ENCODE assay signal across 1 cellular context in genomic region chr11:38538866-38539651, GRCh38.
TF ChIP-seq lines count a peak whose summit lies in the region.

No MANE protein-coding gene starts in this region.

TF ChIP-seq in K562, 482 proteins besides CTCF, POLR2A, EP300 and RAD21 (continued from another document and continues in another):
- TF ChIP-seq ZBTB40 (IDR thresholded peaks at IDR 0.05) (no peak), ZBTB40 (CRISPR knock-in tag; IDR thresholded peaks at IDR 0.05) (no peak), ZKSCAN1 (IDR thresholded peaks at IDR 0.05; ENCODE audit: low read depth, low read length) (no peak), KDM5B (IDR thresholded peaks at IDR 0.05; ENCODE audit: insufficient replicate concordance, low read depth, low read length) (no peak), ELF4 (CRISPR knock-in tag; IDR thresholded peaks at IDR 0.05) (0 out of 2 replicates have a peak, but pooled peaks have one; percentile 37), ZSCAN29 (IDR thresholded peaks at IDR 0.05) (no peak), PURB (CRISPR knock-in tag; IDR thresholded peaks at IDR 0.05; ENCODE audit: low read depth) (no peak), ATF2 (CRISPR knock-in tag; IDR thresholded peaks at IDR 0.05) (no peak), ZBTB7A (IDR thresholded peaks at IDR 0.05; ENCODE audit: borderline replicate concordance, control insufficient read depth, low read depth, low read length) (no peak), ZNF408 (CRISPR knock-in tag; IDR thresholded peaks at IDR 0.05; ENCODE audit: low read depth) (no peak), DLX4 (CRISPR knock-in tag; IDR thresholded peaks at IDR 0.05) (no peak), CTBP1 (IDR thresholded peaks at IDR 0.05; ENCODE audit: borderline replicate concordance) (peak; percentile 14; the same call in 1 of the 2 replicates), RHOXF2B (CRISPR knock-in tag; conservative IDR thresholded peaks at IDR 0.05) (no peak), BCOR (IDR thresholded peaks at IDR 0.05) (0 out of 2 replicates have a peak, but pooled peaks have one; percentile 16), PBX2 (CRISPR knock-in tag; IDR thresholded peaks at IDR 0.05; ENCODE audit: low read depth) (no peak), PBX2 (tag; conservative IDR thresholded peaks at IDR 0.05; ENCODE audit: low read depth) (peak; percentile 82), ETS1 (conservative IDR thresholded peaks at IDR 0.05; ENCODE audit: control insufficient read depth, low read depth, low read length) (no peak), CHD1 (IDR thresholded peaks at IDR 0.05; ENCODE audit: low read length) (no peak), HNRNPL (IDR thresholded peaks at IDR 0.05; ENCODE audit: low read depth, low read length) (no peak), SAFB2 (IDR thresholded peaks at IDR 0.05; ENCODE audit: borderline replicate concordance, low read depth, low read length, severe bottlenecking) (no peak), ERF (CRISPR knock-in tag; IDR thresholded peaks at IDR 0.05) (no peak), AFF1 (IDR thresholded peaks at IDR 0.05; ENCODE audit: low read depth in 1 of 2, partially characterized antibody in 2 of 2) (peak; percentile 47 to 71), NBN (IDR thresholded peaks at IDR 0.05; ENCODE audit: low read depth) (peak; percentile 53; the same call in 1 of the 2 replicates), NR4A1 (CRISPR knock-in tag; IDR thresholded peaks at IDR 0.05) (no peak), NR4A1 (tag; IDR thresholded peaks at IDR 0.05) (peak; percentile 40; the same call in 1 of the 2 replicates), ARID3A (IDR thresholded peaks at IDR 0.05; ENCODE audit: borderline replicate concordance, low read depth, low read length) (peak; percentile 93; the same call in 1 of the 2 replicates), ETV6 (IDR thresholded peaks at IDR 0.05; ENCODE audit: borderline replicate concordance in 1 of 2, low read depth in 2 of 2, low read length in 1 of 2) (no peak), ETV6 (CRISPR knock-in tag; IDR thresholded peaks at IDR 0.05; ENCODE audit: borderline replicate concordance) (no peak), NFXL1 (CRISPR knock-in tag; IDR thresholded peaks at IDR 0.05) (no peak), BRD4 (IDR thresholded peaks at IDR 0.05) (no peak), NRF1 (conservative IDR thresholded peaks at IDR 0.05 in 1 of 2, IDR thresholded peaks at IDR 0.05 in 1 of 2) (no peak), ZNF766 (CRISPR knock-in tag; conservative IDR thresholded peaks at IDR 0.05) (peak; percentile 91), ZNF384 (IDR thresholded peaks at IDR 0.05; ENCODE audit: low read depth, low read length) (peak; percentile 83), MNT (conservative IDR thresholded peaks at IDR 0.05) (peak in 1 of 2 experiments; percentile 58; a peak in 3 of 4 replicates), SMARCA4 (IDR thresholded peaks at IDR 0.05) (peak; percentile 98), FOXK1 (CRISPR knock-in tag; IDR thresholded peaks at IDR 0.05; ENCODE audit: borderline replicate concordance) (no peak), NFRKB (IDR thresholded peaks at IDR 0.05; ENCODE audit: low read depth) (peak; percentile 33; the same call in 1 of the 2 replicates), PHB (CRISPR knock-in tag; IDR thresholded peaks at IDR 0.05) (no peak), HEY1 (CRISPR knock-in tag; IDR thresholded peaks at IDR 0.05; ENCODE audit: borderline replicate concordance) (peak; percentile 78; the same call in 1 of the 2 replicates)
